ENCODE assay signal across 24 cellular contexts in the genomic region with DNA sequence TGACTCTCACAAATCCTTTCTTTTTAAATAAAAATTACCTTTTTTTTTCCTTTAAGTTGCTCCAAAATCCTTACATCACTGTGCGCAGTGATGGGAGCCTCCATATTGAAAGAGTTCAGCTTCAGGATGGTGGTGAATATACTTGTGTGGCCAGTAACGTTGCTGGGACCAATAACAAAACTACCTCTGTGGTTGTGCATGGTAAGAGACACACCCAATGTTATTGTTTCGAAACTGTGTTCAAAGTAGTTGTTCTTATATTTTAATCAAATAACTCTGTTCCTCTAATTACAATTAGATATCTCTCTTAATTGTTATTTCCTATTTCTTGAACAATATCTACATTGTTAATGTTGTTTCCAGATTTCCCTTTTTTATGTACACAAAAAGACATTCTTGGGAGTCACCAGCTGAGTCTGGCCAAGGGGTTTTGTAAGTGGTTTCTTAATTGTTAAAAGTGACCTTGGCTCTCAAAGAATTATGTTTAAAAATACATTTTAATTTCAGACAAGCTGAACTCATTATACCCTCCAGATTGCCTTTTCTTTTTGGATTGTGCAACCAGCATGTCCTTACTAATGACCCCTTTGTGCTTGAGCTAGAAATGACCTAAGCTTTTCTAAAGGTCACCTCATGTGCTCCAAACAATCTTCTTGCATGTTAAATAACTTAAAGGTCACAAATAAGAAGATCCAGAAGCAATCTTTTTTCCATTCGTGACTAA.
DNase-seq lines count a peak whose midpoint lies in the region; ATAC-seq, FAIRE-seq and TF ChIP-seq lines count a peak whose summit lies in the region.
"Had no signal": no experiment of that assay in that cellular context is flagged by ENCODE, and none has a peak within 500 bp of the region (broad histone marks: within the 10 kb centered on the region; RNA-seq: fewer than 3 reads in every experiment).

No MANE protein-coding gene starts in this region.

- no peak overlapping the region for H3K4me3 ChIP-seq in AG10803 (ENCODE audit: low read length)
- no peak overlapping the region for H3K4me3 ChIP-seq in adipocyte (ENCODE audit: low read length)
- H3K4me3 ChIP-seq in foreskin fibroblast (ENCODE audit: low read depth in 1 of 2, low read length in 2 of 2), result no peak overlapping the region
- H3K4me3 ChIP-seq in left lung, result no peak overlapping the region
- H3K4me3 ChIP-seq in thyroid gland (replicated peaks in 1 of 3), result no peak overlapping the region
- H3K4me3 ChIP-seq: BLaER1, dorsolateral prefrontal cortex had no signal

- WGBS in thyroid gland, 2 donors, result 78 to 83% methylated on average over 4 of the region's 4 CpGs

- H3K9me3 ChIP-seq in adipocyte (ENCODE audit: control insufficient read depth, low read length) (no peaks in the 10 kb centered on the region), left lung (no peaks in the 10 kb centered on the region), thyroid gland (no peaks in the 10 kb centered on the region)
- H3K9me3 ChIP-seq: BLaER1, neutrophil had no signal

- H3K4me1 ChIP-seq in adipocyte (ENCODE audit: control insufficient read depth, insufficient read depth, low read length) (peaks cover 15% of the 10 kb centered on the region), left lung (no peaks in the 10 kb centered on the region), thyroid gland (peaks cover 12 to 18% of the 10 kb centered on the region in 2 donors)

- no peak overlapping the region for H3K9ac ChIP-seq in adipocyte (ENCODE audit: low read length)
- H3K9ac ChIP-seq: BLaER1 had no signal

- FAIRE-seq in H54 (lab: Jason Lieb, UNC), result no peak

- H3K27me3 ChIP-seq in adipocyte (replicated peaks; ENCODE audit: control insufficient read depth, insufficient read depth, low read length), result no peaks in the 10 kb centered on the region
- no peaks in the 10 kb centered on the region for H3K27me3 ChIP-seq in left lung
- H3K27me3 ChIP-seq in thyroid gland, result no peaks in the 10 kb centered on the region
- H3K27me3 ChIP-seq: BLaER1, dorsolateral prefrontal cortex, neutrophil had no signal

- intact Hi-C loops in left lung (cut with DNase I), result no loop called here
- intact Hi-C loops in thyroid gland (cut with DNase I), result no loop called here
- intact Hi-C loops in left colon (cut with DNase I, micrococcal nuclease), result no loop called here

- ATAC-seq in left lung (peak; percentile 64), left colon (no peak)

- H3K27ac ChIP-seq in left lung (peak overlapping the region in 1 of 2 donors; percentile 19), thyroid gland (peak overlapping the region in 1 of 3 donors; percentile 36)
- H3K27ac ChIP-seq: BLaER1, dorsolateral prefrontal cortex, neutrophil had no signal

- TF ChIP-seq CTCF in AG10803 (conservative IDR thresholded peaks at IDR 0.05; ENCODE audit: low read length), result no peak
- no peak for TF ChIP-seq CTCF in foreskin fibroblast (IDR thresholded peaks at IDR 0.05; ENCODE audit: low read depth, low read length)
- no peak for TF ChIP-seq CTCF in left lung (IDR thresholded peaks at IDR 0.05)
- TF ChIP-seq CTCF in thyroid gland (IDR thresholded peaks at IDR 0.05), result no peak

- no peaks in the 10 kb centered on the region for H3K36me3 ChIP-seq in adipocyte (ENCODE audit: control insufficient read depth, insufficient read depth, low read length, severe bottlenecking)
- H3K36me3 ChIP-seq in left lung, result no peaks in the 10 kb centered on the region
- no peaks in the 10 kb centered on the region for H3K36me3 ChIP-seq in thyroid gland
- H3K36me3 ChIP-seq: BLaER1, neutrophil had no signal

- DNase-seq in AG10803 (ENCODE audit: low read depth), result peak; percentile 43
- DNase-seq in adipocyte (ENCODE audit: low read depth), result peak; percentile 75
- peak; percentile 48 to 74 for DNase-seq in foreskin fibroblast
- no peak for DNase-seq in left lung
- DNase-seq in thyroid gland, result no peak
- no peak for DNase-seq in HCEC 1CT
- DNase-seq in H54 (ENCODE audit: insufficient read length, low spot score), result no peak
- no peak for DNase-seq in left colon
- DNase-seq: ACHN; activated CD4-positive, alpha-beta memory T cell treated with anti-CD3 and anti-CD28 coated beads, Interleukin-2, amount 10 ng/mL, durations not matched to agents 7 days and 5 days; activated CD8-positive, alpha-beta memory T cell treated with anti-CD3 and anti-CD28 coated beads, Interleukin-2, amount 50 U/mL, for 4 hours; activated naive CD4-positive, alpha-beta T cell; dorsolateral prefrontal cortex; head of caudate nucleus; KBM-7; NCI-H1092 treated with DMSO at 0.1 percent for 48 hours; NCI-H187; NCI-H2171; NCI-H510A; stimulated activated CD4-positive, alpha-beta T cell treated with anti-CD3 and anti-CD28 coated beads, Interleukin-4, amount 100 ng/mL, for 24 hours; T-helper 9 cell; trophoblast cell had no signal

- TF ChIP-seq POLR2A in thyroid gland (IDR thresholded peaks at IDR 0.05), result no peak
- no peak for TF ChIP-seq POLR2A in H54 (IDR thresholded peaks at IDR 0.05; ENCODE audit: low read depth, low read length)

Comparison
In these comparisons a context has a peak if more than half of its experiments do, and no peak if none do; other contexts are left out.
1. DNase-seq: peak in AG10803 (single experiment), adipocyte (single experiment) and foreskin fibroblast (2 of 2); none in left lung (0 of 2), thyroid gland (0 of 2), HCEC 1CT (single experiment), H54 (single experiment) and left colon (0 of 2).